1 cellular context compared by ENCODE assay signal in the genomic region with DNA sequence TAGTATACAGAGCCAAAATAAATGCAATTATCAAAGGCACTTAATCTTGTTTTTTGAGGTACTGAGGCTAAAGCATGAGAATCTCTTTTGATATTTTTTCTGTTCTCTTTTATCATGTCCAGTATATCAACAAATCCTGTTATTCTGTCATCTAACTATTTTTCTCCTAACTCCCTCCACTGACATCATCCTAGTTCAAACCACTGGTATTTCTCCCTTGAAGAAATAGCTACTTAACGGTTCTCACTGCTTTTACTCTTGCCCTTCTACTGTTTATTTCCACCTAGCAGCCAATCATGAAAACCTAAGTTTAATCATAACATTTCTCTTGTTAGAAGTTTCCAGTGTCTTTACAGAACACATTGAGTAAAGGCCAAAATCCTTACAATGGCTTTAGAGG.
TF ChIP-seq lines count a peak whose summit lies in the region.

No MANE protein-coding gene starts in this region.

TF ChIP-seq in GM23338, 12 proteins besides CTCF, POLR2A, EP300 and RAD21 (continued from another document):
- TF ChIP-seq, protein P1, sequence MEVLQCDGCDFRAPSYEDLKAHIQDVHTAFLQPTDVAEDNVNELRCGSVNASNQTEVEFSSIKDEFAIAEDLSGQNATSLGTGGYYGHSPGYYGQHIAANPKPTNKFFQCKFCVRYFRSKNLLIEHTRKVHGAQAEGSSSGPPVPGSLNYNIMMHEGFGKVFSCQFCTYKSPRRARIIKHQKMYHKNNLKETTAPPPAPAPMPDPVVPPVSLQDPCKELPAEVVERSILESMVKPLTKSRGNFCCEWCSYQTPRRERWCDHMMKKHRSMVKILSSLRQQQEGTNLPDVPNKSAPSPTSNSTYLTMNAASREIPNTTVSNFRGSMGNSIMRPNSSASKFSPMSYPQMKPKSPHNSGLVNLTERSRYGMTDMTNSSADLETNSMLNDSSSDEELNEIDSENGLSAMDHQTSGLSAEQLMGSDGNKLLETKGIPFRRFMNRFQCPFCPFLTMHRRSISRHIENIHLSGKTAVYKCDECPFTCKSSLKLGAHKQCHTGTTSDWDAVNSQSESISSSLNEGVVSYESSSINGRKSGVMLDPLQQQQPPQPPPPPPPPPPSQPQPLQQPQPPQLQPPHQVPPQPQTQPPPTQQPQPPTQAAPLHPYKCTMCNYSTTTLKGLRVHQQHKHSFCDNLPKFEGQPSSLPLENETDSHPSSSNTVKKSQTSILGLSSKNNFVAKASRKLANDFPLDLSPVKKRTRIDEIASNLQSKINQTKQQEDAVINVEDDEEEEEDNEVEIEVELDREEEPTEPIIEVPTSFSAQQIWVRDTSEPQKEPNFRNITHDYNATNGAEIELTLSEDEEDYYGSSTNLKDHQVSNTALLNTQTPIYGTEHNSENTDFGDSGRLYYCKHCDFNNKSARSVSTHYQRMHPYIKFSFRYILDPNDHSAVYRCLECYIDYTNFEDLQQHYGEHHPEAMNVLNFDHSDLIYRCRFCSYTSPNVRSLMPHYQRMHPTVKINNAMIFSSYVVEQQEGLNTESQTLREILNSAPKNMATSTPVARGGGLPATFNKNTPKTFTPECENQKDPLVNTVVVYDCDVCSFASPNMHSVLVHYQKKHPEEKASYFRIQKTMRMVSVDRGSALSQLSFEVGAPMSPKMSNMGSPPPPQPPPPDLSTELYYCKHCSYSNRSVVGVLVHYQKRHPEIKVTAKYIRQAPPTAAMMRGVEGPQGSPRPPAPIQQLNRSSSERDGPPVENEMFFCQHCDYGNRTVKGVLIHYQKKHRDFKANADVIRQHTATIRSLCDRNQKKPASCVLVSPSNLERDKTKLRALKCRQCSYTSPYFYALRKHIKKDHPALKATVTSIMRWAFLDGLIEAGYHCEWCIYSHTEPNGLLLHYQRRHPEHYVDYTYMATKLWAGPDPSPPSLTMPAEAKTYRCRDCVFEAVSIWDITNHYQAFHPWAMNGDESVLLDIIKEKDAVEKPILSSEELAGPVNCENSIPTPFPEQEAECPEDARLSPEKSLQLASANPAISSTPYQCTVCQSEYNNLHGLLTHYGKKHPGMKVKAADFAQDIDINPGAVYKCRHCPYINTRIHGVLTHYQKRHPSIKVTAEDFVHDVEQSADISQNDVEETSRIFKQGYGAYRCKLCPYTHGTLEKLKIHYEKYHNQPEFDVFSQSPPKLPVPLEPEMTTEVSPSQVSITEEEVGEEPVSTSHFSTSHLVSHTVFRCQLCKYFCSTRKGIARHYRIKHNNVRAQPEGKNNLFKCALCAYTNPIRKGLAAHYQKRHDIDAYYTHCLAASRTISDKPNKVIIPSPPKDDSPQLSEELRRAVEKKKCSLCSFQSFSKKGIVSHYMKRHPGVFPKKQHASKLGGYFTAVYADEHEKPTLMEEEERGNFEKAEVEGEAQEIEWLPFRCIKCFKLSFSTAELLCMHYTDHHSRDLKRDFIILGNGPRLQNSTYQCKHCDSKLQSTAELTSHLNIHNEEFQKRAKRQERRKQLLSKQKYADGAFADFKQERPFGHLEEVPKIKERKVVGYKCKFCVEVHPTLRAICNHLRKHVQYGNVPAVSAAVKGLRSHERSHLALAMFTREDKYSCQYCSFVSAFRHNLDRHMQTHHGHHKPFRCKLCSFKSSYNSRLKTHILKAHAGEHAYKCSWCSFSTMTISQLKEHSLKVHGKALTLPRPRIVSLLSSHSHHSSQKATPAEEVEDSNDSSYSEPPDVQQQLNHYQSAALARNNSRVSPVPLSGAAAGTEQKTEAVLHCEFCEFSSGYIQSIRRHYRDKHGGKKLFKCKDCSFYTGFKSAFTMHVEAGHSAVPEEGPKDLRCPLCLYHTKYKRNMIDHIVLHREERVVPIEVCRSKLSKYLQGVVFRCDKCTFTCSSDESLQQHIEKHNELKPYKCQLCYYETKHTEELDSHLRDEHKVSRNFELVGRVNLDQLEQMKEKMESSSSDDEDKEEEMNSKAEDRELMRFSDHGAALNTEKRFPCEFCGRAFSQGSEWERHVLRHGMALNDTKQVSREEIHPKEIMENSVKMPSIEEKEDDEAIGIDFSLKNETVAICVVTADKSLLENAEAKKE (CRISPR knock-in tag; IDR thresholded peaks at IDR 0.05): no peak
